Comparison of ENCODE assay signal across 9 cellular contexts in the genomic region with DNA sequence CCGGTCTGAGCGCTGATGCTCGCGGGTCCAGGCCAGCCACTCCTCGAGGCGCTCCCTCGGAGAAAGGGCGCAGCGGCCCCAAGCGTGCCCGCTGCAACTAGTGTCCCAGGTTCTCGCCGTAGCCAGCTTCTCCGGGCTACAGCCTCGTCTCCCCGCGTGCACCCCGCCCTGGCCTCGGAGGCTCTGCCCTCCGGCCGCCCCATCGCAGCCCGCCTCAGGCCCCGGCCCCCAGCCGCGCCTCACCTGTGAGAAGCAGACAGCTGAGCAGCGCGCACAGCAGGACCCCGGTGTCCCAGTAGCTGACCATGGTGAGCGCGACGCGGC. TPM values are rescaled to one million over a fixed set of nuclear protein-coding genes. Genes with fewer than 3 reads are reported as not detected.
A peak's percentile ranks its signal among the peaks of the same experiment; 100 is the strongest.
DNase-seq lines count a peak whose midpoint lies in the region; ATAC-seq and TF ChIP-seq lines count a peak whose summit lies in the region.
"Had no signal": no experiment of that assay in that cellular context is flagged by ENCODE, and none has a peak within 500 bp of the region (broad histone marks: within the 10 kb centered on the region; RNA-seq: fewer than 3 reads in every experiment).

No MANE protein-coding gene starts in this region.

- H3K9me3 Mint-ChIP-seq in memory B cell, result no peaks in the 10 kb centered on the region
- H3K9me3 Mint-ChIP-seq: activated naive CD4-positive, alpha-beta T cell treated with anti-CD3 and anti-CD28 coated beads, Interleukin-2, amount 50 U/mL, for 24 hours had no signal

- H3K4me3 ChIP-seq in astrocyte of the cerebellum (ENCODE audit: low read depth, low read length) (peak overlapping the region; percentile 40), vagina (peak overlapping the region; percentile 43 to 49)

- intact Hi-C loops in vagina (cut with DNase I), result no loop called here

- DNase-seq in stimulated activated CD4-positive, alpha-beta T cell treated with anti-CD3 and anti-CD28 coated beads, Interleukin-15, amount 100 ng/mL, for 24 hours, result peak; percentile 29
- no peak for DNase-seq in stimulated activated CD4-positive, alpha-beta T cell treated with anti-CD3 and anti-CD28 coated beads, Interleukin-4, amount 100 ng/mL, for 4 hours
- DNase-seq in astrocyte of the cerebellum (ENCODE audit: low read depth) (no peak), memory B cell (ENCODE audit: low spot score in 2 of 2) (no peak), vagina (ENCODE audit: extremely low spot score in 2 of 2) (no peak), NCI-H2081 (lab: John Stamatoyannopoulos, UW) (no peak), GM19240 (ENCODE audit: insufficient read length, low spot score) (no peak)

- no peak overlapping the region for H3K27ac Mint-ChIP-seq in memory B cell
- H3K27ac Mint-ChIP-seq: activated naive CD4-positive, alpha-beta T cell treated with anti-CD3 and anti-CD28 coated beads, Interleukin-2, amount 50 U/mL, for 24 hours had no signal

- peaks cover 16% of the 10 kb centered on the region for H3K27me3 Mint-ChIP-seq in memory B cell

- H3K9me3 ChIP-seq in vagina, result no peaks in the 10 kb centered on the region

- peaks cover 25% of the 10 kb centered on the region for H3K4me1 ChIP-seq in vagina

- no peak for TF ChIP-seq POLR2A in vagina (IDR thresholded peaks at IDR 0.05)

- TF ChIP-seq CTCF in astrocyte of the cerebellum (IDR thresholded peaks at IDR 0.05; ENCODE audit: low read depth, low read length, missing control alignments) (no peak), vagina (IDR thresholded peaks at IDR 0.05) (no peak)

- ATAC-seq in memory B cell (ENCODE audit: low read depth) (no peak), HG02884 (IDR thresholded peaks at IDR 0.05; ENCODE audit: unreplicated experiment) (no peak)

- H3K4me3 Mint-ChIP-seq in memory B cell, result peak overlapping the region; percentile 61

- H3K36me3 Mint-ChIP-seq in memory B cell, result no peaks in the 10 kb centered on the region
- H3K36me3 Mint-ChIP-seq: activated naive CD4-positive, alpha-beta T cell treated with anti-CD3 and anti-CD28 coated beads, Interleukin-2, amount 50 U/mL, for 24 hours had no signal

- H3K4me1 Mint-ChIP-seq in memory B cell, result no peaks in the 10 kb centered on the region

- in situ Hi-C loops in astrocyte of the cerebellum (cut with HindIII; ENCODE audit: low sequenced_read_pairs), result no loop called here

- H3K27me3 ChIP-seq in vagina, result no peaks in the 10 kb centered on the region

- H3K36me3 ChIP-seq in vagina, result no peaks in the 10 kb centered on the region

- peak overlapping the region; percentile 49 for H3K27ac ChIP-seq in vagina

RNA-seq across cellular contexts. Expression of gene FLT1, which starts 0.4 kb away (rescaled TPM):
- total RNA-seq in vagina, result 18.9 TPM
